9 cellular contexts compared by ENCODE assay signal in the genomic region with DNA sequence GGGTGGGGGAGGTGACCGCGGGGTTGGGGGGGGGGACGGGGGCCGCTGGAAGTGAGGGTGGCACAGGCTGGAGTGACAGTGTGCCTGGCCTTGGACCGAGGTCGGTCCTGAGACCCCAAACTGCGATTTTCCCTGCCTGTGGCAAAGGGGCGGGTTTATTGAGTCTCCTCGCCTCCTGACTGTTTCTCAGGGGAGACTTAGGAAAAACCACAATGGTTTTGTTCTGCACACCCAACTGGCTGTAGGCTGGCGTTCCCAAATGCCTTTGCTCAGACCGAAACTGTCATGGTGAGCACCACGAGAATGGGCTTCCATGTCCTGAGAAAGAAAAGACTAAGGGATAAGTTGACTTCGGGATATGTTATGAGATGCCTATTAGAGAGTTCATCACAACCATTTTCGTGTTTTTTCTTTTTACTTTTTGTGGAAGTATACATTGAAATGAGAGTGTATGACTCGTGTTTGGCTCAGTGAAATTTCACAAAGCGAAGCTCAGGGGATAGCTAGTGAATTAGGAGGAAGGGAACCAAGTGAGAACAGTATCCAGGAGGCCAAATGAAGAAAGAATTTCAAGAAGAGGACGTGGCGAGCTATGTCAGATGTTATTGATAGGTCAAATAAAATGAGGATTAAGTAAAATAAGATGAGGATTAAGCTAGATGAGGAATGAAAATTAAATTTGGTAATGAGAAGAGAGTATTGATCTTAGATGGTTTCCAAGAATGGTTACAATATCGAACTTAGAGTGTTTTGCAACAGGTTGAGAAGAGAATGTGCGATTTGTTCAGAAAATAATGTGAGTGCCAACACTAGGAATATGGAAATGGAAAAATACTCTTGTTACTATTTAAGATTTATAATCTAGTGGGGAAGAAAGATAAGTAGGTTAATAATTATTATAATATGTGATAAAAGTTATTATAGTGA. TPM values are rescaled to one million over a fixed set of nuclear protein-coding genes. Genes with fewer than 3 reads are reported as not detected.
DNase-seq lines count a peak whose midpoint lies in the region; ATAC-seq, FAIRE-seq and TF ChIP-seq lines count a peak whose summit lies in the region.
"Had no signal": no experiment of that assay in that cellular context is flagged by ENCODE, and none has a peak within 500 bp of the region (broad histone marks: within the 10 kb centered on the region; RNA-seq: fewer than 3 reads in every experiment).

No MANE protein-coding gene starts in this region.

- WGBS in heart left ventricle, 4 donors: 20 to 27% (median 22%) methylated on average over 17 to 20 of the region's 20 CpGs

- no peaks in the 10 kb centered on the region for H3K36me3 ChIP-seq in CD8-positive, alpha-beta T cell (ENCODE audit: insufficient read depth, low read length)
- no peaks in the 10 kb centered on the region for H3K36me3 ChIP-seq in heart left ventricle

- DNase-seq in CD8-positive, alpha-beta T cell: no peak
- DNase-seq in H54 (ENCODE audit: insufficient read length, low spot score) (peak; percentile 23), SW480 (ENCODE audit: low spot score) (peak; percentile 61), heart left ventricle (no peak), renal cortical epithelial cell (ENCODE audit: low read depth) (peak; percentile 66), NCI-H187 (lab: John Stamatoyannopoulos, UW) (no peak), NCI-H345 treated with DMSO at 0.1 percent for 48 hours (lab: John Stamatoyannopoulos, UW; ENCODE audit: unreplicated experiment) (no peak)

- H3K4me1 Mint-ChIP-seq in CD8-positive, alpha-beta T cell (ENCODE audit: low read depth): peaks cover 2% of the 10 kb centered on the region

- peaks cover 9% of the 10 kb centered on the region for H3K4me1 ChIP-seq in CD8-positive, alpha-beta T cell (ENCODE audit: insufficient read depth, low read length)
- peaks cover 0 to 14% (median 0%) of the 10 kb centered on the region in 12 donors for H3K4me1 ChIP-seq in heart left ventricle

- POLR2A ChIA-PET in CD8-positive, alpha-beta T cell (lab: Charles Lee): no interaction called here

- no peak for TF ChIP-seq CTCF in CD8-positive, alpha-beta T cell (IDR thresholded peaks at IDR 0.05)
- no peak for TF ChIP-seq CTCF in heart left ventricle (IDR thresholded peaks at IDR 0.05)

- FAIRE-seq in H54 (lab: Jason Lieb, UNC): peak; percentile 77

- ATAC-seq in CD8-positive, alpha-beta T cell: no peak
- peak in 3 of 4 donors; percentile 3 to 21 (median 5) for ATAC-seq in heart left ventricle
- no peak for ATAC-seq in HG03196 (IDR thresholded peaks at IDR 0.05; ENCODE audit: unreplicated experiment)

- H3K9me3 Mint-ChIP-seq in CD8-positive, alpha-beta T cell: peaks cover 3% of the 10 kb centered on the region

- H3K27ac Mint-ChIP-seq in CD8-positive, alpha-beta T cell: no peak overlapping the region
- H3K27ac Mint-ChIP-seq: T-cell had no signal

- H3K27me3 Mint-ChIP-seq in CD8-positive, alpha-beta T cell (ENCODE audit: low read depth): peaks cover 17% of the 10 kb centered on the region

- intact Hi-C loops in CD8-positive, alpha-beta T cell (cut with DNase I, micrococcal nuclease): no loop called here
- intact Hi-C loops in heart left ventricle (cut with DNase I): loop anchor here in 1 of 10 donors (10.0 kb wide), 1 partner anchor 588 kb away; a partner anchor contains a TSS

- CTCF ChIA-PET in CD8-positive, alpha-beta T cell (lab: Charles Lee): no interaction called here

- no peak overlapping the region for H3K4me3 Mint-ChIP-seq in CD8-positive, alpha-beta T cell

- peak overlapping the region; percentile 37 for H3K4me3 ChIP-seq in CD8-positive, alpha-beta T cell (ENCODE audit: low read depth, low read length)
- peak overlapping the region; percentile 40 to 92 (median 78) for H3K4me3 ChIP-seq in heart left ventricle

- H3K36me3 Mint-ChIP-seq in CD8-positive, alpha-beta T cell: no peaks in the 10 kb centered on the region
- H3K36me3 Mint-ChIP-seq: T-cell had no signal

- H3K27me3 ChIP-seq in CD8-positive, alpha-beta T cell (ENCODE audit: insufficient read depth, low read length): no peaks in the 10 kb centered on the region
- peaks cover 0 to 8% (median 0%) of the 10 kb centered on the region in 9 donors for H3K27me3 ChIP-seq in heart left ventricle

- no peak overlapping the region for H3K27ac ChIP-seq in CD8-positive, alpha-beta T cell (ENCODE audit: low read depth, low read length)
- peak overlapping the region in 9 of 12 donors; percentile 7 to 84 (median 46) for H3K27ac ChIP-seq in heart left ventricle

- no peaks in the 10 kb centered on the region for H3K9me3 ChIP-seq in CD8-positive, alpha-beta T cell (ENCODE audit: low read length)
- peaks cover 0 to 10% (median under 1%) of the 10 kb centered on the region in 12 donors for H3K9me3 ChIP-seq in heart left ventricle

- no peak for TF ChIP-seq POLR2A in H54 (IDR thresholded peaks at IDR 0.05; ENCODE audit: low read depth, low read length)
- TF ChIP-seq POLR2A in heart left ventricle (IDR thresholded peaks at IDR 0.05): no peak

RNA-seq across cellular contexts. Expression of a gene that starts 0.9 kb away (rescaled TPM):
- total RNA-seq in CD8-positive, alpha-beta T cell: 10 to 100 TPM; 12.6 to 16.7 TPM
- total RNA-seq in heart left ventricle (10 to 100 TPM; 12.7 to 29.5 (median 15.8) TPM), renal cortical epithelial cell (39.6 and 109 TPM in 2 replicates)
- 1 to 10 TPM; 5.6 to 7.0 TPM for polyA plus RNA-seq in heart left ventricle

RNA-seq across cellular contexts. Expression of a gene that starts 8.6 kb away (rescaled TPM):
- not detected for total RNA-seq in CD8-positive, alpha-beta T cell
- total RNA-seq in heart left ventricle (1 to 10 TPM in 1 of 9 donors, under 1 TPM in 8; 0.12 to 2.8 (median 0.40) TPM), renal cortical epithelial cell (0.35 and 1.7 TPM in 2 replicates)
- polyA plus RNA-seq in heart left ventricle: under 1 TPM; 0.22 to 0.27 TPM
- total RNA-seq: T-cell had no signal

RNA-seq across cellular contexts. Expression of a gene that starts 48.5 kb away (rescaled TPM):
- total RNA-seq in CD8-positive, alpha-beta T cell: not detected
- total RNA-seq in heart left ventricle: not detected
- polyA plus RNA-seq in heart left ventricle: not detected
- total RNA-seq in renal cortical epithelial cell: not detected in 2 replicates
- total RNA-seq: T-cell had no signal

Comparison
In these comparisons a context has a peak if more than half of its experiments do, and no peak if none do; other contexts are left out.
1. ATAC-seq: peak in heart left ventricle (3 of 4); none in CD8-positive, alpha-beta T cell (single experiment) and HG03196 (single experiment).
2. DNase-seq: peak in H54 (single experiment), SW480 (single experiment) and renal cortical epithelial cell (single experiment); none in CD8-positive, alpha-beta T cell (0 of 7), heart left ventricle (0 of 5), NCI-H187 (0 of 2) and NCI-H345 treated with DMSO at 0.1 percent for 48 hours (single experiment).